8 cellular contexts compared by ENCODE assay signal in the genomic region with DNA sequence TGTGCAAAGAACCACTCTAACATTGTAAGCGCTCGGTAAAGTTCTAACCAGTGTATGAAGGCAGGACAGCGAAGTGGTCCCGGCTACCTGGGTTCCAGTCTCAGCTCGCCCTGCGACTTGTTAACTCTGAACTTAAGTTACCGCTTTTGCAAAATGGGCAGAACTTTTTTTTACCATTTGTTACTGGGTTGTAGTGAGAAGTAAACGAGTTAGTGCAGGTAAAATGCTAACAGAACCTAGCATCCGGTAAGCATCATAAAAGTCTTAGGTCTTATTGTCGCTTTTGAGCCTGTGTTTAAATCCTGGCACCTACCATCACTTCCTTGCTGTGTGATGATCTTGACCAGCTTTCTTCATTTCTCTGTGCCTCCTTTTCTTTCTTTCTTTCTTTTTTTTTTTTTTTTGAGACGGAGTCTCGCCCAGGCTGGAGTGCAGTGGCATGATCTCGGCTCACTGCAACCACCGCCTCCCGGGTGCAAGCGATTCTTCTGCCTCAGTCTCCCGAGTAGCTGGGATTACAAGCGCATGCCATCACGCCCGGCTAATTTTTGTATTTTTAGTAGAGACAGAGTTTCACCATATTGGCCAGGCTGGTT. TPM values are rescaled to one million over a fixed set of nuclear protein-coding genes. Genes with fewer than 3 reads are reported as not detected.
DNase-seq lines count a peak whose midpoint lies in the region; ATAC-seq and TF ChIP-seq lines count a peak whose summit lies in the region.

No MANE protein-coding gene starts in this region.

- no peaks in the 10 kb centered on the region for H3K27me3 ChIP-seq in OCI-LY3 (ENCODE audit: low read depth, low read length)
- H3K27me3 ChIP-seq in effector memory CD4-positive, alpha-beta T cell (replicated peaks; ENCODE audit: control insufficient read depth, insufficient read depth, low read length, poor library complexity, severe bottlenecking), result no peaks in the 10 kb centered on the region

- H3K27me3 Mint-ChIP-seq in nephron progenitor cell (ENCODE audit: low read depth, poor library complexity), result no peaks in the 10 kb centered on the region

- TF ChIP-seq CTCF in OCI-LY3 (IDR thresholded peaks at IDR 0.05; ENCODE audit: low read depth, low read length) (no peak), nephron progenitor cell (IDR thresholded peaks at IDR 0.05) (no peak)

- H3K9me3 Mint-ChIP-seq in nephron progenitor cell, result no peaks in the 10 kb centered on the region

- peaks cover 16% of the 10 kb centered on the region for H3K4me1 ChIP-seq in OCI-LY3 (ENCODE audit: low read length)
- H3K4me1 ChIP-seq in effector memory CD4-positive, alpha-beta T cell (ENCODE audit: control insufficient read depth, insufficient read depth, low read length, poor library complexity, severe bottlenecking), result peaks cover 36% of the 10 kb centered on the region

- peaks cover 35% of the 10 kb centered on the region for H4K20me1 ChIP-seq in OCI-LY3 (ENCODE audit: insufficient read depth, low read length)

- H3K36me3 ChIP-seq in OCI-LY3 (replicated peaks; ENCODE audit: low read depth, low read length), result peaks cover 13% of the 10 kb centered on the region
- peaks cover 13% of the 10 kb centered on the region for H3K36me3 ChIP-seq in effector memory CD4-positive, alpha-beta T cell (ENCODE audit: control insufficient read depth, insufficient read depth, low read length)

- H3K9me3 ChIP-seq in OCI-LY3 (ENCODE audit: insufficient read depth, low read length), result no peaks in the 10 kb centered on the region
- H3K9me3 ChIP-seq in effector memory CD4-positive, alpha-beta T cell (ENCODE audit: control insufficient read depth, low read length), result no peaks in the 10 kb centered on the region

- no peak overlapping the region for H3K27ac Mint-ChIP-seq in nephron progenitor cell

- H3K4me3 Mint-ChIP-seq in nephron progenitor cell, result peak overlapping the region; percentile 96

- H3K27ac ChIP-seq in OCI-LY3 (ENCODE audit: low read length), result peak overlapping the region; percentile 80
- H3K27ac ChIP-seq in effector memory CD4-positive, alpha-beta T cell (ENCODE audit: insufficient read depth, low read length, poor library complexity, severe bottlenecking), result peak overlapping the region; percentile 69

- H3K79me2 ChIP-seq in OCI-LY3 (ENCODE audit: low read length), result peaks cover 63% of the 10 kb centered on the region

- ATAC-seq in GM18909 (IDR thresholded peaks at IDR 0.05; ENCODE audit: poor library complexity, unreplicated experiment), result peak; percentile 5

- H3K4me1 Mint-ChIP-seq in nephron progenitor cell, result peaks cover 59% of the 10 kb centered on the region

- peaks cover 5% of the 10 kb centered on the region for H3K36me3 Mint-ChIP-seq in nephron progenitor cell (ENCODE audit: low read depth)

- peak overlapping the region; percentile 86 for H3K4me3 ChIP-seq in OCI-LY3 (ENCODE audit: low read length)
- peak overlapping the region; percentile 80 for H3K4me3 ChIP-seq in effector memory CD4-positive, alpha-beta T cell (ENCODE audit: insufficient read depth, low read depth, low read length, poor library complexity, severe bottlenecking)

- H3K9ac ChIP-seq in OCI-LY3 (ENCODE audit: low read length), result peak overlapping the region; percentile 79

- DNase-seq in effector memory CD4-positive, alpha-beta T cell, result no peak
- DNase-seq in nephron progenitor cell (no peak), NCI-H1694 (lab: John Stamatoyannopoulos, UW) (no peak), H4 (ENCODE audit: low spot score) (no peak), NCI-H2196 (lab: John Stamatoyannopoulos, UW; ENCODE audit: unreplicated experiment) (no peak), inferior parietal cortex (ENCODE audit: extremely low spot score) (no peak)

- peak overlapping the region; percentile 84 for H2AFZ ChIP-seq in OCI-LY3 (ENCODE audit: low read depth, low read length)

- H3K4me2 ChIP-seq in OCI-LY3 (ENCODE audit: low read length), result peak overlapping the region; percentile 97

RNA-seq across cellular contexts. Expression of gene TRMT1, which starts 0.7 kb away (rescaled TPM):
- 22.5 and 35.1 TPM in 2 replicates for total RNA-seq in H4 (2014; rRNA removed; shearing (Covaris generic))

RNA-seq across cellular contexts. Expression of gene NACC1, which starts 0.8 kb away (rescaled TPM):
- 46.2 and 55.0 TPM in 2 replicates for total RNA-seq in H4 (2014; rRNA removed; shearing (Covaris generic))

RNA-seq across cellular contexts. Expression of gene LYL1, which starts 14.6 kb away (rescaled TPM):
- not detected in 2 replicates for total RNA-seq in H4 (2014; rRNA removed; shearing (Covaris generic))

RNA-seq across cellular contexts. Expression of gene STX10, which starts 32.9 kb away (rescaled TPM):
- 68.5 and 94.4 TPM in 2 replicates for total RNA-seq in H4 (2014; rRNA removed; shearing (Covaris generic))

RNA-seq across cellular contexts. Expression of gene IER2, which starts 32.9 kb away (rescaled TPM):
- 6.4 and 14.6 TPM in 2 replicates for total RNA-seq in H4 (2014; rRNA removed; shearing (Covaris generic))
